ENCODE assay signal across 1 cellular context in the genomic region with DNA sequence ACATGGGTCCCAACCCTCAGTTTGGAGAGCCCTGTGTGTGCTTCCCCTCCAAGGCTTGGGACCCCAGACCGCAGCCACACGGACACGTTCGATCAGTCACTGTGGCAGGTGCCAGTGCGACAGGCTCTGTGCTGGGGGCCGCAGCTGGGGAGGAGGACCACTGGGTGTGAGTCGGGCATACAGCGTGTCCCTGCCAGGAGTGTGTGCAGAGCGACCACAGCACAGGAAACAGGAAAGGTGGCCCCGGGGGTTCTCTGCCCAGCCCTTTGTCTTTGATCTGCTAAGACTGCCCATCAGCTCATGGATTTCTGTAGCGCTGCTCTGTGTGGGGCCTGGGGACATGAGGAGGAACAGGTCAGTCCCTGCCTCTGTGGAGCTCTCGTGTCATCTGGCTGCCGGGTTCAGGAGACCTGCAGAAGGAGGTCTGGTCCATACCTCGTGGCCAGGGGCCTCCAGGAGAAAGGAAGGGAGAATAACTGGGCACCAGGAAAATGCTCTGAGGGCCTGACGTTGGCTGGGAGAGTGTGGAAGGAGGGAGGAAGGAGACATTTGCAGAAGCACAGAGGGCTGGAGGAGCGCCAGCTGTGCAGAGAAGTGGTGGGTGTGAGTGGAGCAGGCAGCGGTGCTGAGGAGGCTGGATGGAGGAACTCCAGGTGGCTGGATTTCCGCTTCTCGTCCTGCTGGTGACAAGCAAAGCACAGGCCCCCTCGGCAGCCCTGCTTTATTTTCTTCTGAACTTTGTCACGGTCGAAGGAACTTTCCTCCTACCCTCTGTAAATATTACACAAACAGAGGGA.
TF ChIP-seq lines count a peak whose summit lies in the region.

No MANE protein-coding gene starts in this region.

TF ChIP-seq in IMR-90, 13 proteins besides CTCF, POLR2A, EP300 and RAD21:
- no peak for TF ChIP-seq CHD1 (IDR thresholded peaks at IDR 0.05; ENCODE audit: low read depth, low read length)
- TF ChIP-seq, protein P1, sequence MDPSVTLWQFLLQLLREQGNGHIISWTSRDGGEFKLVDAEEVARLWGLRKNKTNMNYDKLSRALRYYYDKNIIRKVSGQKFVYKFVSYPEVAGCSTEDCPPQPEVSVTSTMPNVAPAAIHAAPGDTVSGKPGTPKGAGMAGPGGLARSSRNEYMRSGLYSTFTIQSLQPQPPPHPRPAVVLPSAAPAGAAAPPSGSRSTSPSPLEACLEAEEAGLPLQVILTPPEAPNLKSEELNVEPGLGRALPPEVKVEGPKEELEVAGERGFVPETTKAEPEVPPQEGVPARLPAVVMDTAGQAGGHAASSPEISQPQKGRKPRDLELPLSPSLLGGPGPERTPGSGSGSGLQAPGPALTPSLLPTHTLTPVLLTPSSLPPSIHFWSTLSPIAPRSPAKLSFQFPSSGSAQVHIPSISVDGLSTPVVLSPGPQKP (IDR thresholded peaks at IDR 0.05; ENCODE audit: borderline replicate concordance, low read depth, low read length): no peak
- no peak for TF ChIP-seq MAFK (IDR thresholded peaks at IDR 0.05; ENCODE audit: low read depth, low read length)
- TF ChIP-seq, protein P2, sequence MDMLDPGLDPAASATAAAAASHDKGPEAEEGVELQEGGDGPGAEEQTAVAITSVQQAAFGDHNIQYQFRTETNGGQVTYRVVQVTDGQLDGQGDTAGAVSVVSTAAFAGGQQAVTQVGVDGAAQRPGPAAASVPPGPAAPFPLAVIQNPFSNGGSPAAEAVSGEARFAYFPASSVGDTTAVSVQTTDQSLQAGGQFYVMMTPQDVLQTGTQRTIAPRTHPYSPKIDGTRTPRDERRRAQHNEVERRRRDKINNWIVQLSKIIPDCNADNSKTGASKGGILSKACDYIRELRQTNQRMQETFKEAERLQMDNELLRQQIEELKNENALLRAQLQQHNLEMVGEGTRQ (IDR thresholded peaks at IDR 0.05; ENCODE audit: low read depth, low read length): no peak
- no peak for TF ChIP-seq NFE2L2 (IDR thresholded peaks at IDR 0.05; ENCODE audit: low read depth, low read length)
- TF ChIP-seq RFX5 (IDR thresholded peaks at IDR 0.05; ENCODE audit: low read depth, low read length): no peak
- TF ChIP-seq BHLHE40 (IDR thresholded peaks at IDR 0.05; ENCODE audit: low read depth, low read length): no peak
- no peak for TF ChIP-seq CEBPB (IDR thresholded peaks at IDR 0.05; ENCODE audit: low read depth, low read length)
- no peak for TF ChIP-seq SMC3 (IDR thresholded peaks at IDR 0.05; ENCODE audit: low read depth, low read length)
